23 cellular contexts compared by ENCODE assay signal in genomic region chr16:34801875-34802274, GRCh38.
"Had no signal": no experiment of that assay in that cellular context is flagged by ENCODE, and none has a peak within 500 bp of the region (broad histone marks: within the 10 kb centered on the region; RNA-seq: fewer than 3 reads in every experiment).

No MANE protein-coding gene starts in this region.

- H3K27me3 ChIP-seq: Peyer's patch, SJSA1 had no signal

- DNase-seq: activated B cell treated with CpG ODN at 0.5 μM for 24 hours; activated CD4-positive, alpha-beta T cell treated with anti-CD3 and anti-CD28 coated beads for 1 hour; activated CD4-positive, alpha-beta T cell treated with anti-CD3 and anti-CD28 coated beads, Interleukin-2, amount 10 ng/mL, durations not matched to agents 24 days and 14 days; activated CD4-positive, alpha-beta T cell treated with anti-CD3 and anti-CD28 coated beads, Interleukin-2, amount 50 U/mL, for 48 hours; activated CD8-positive, alpha-beta memory T cell treated with anti-CD3 and anti-CD28 coated beads, Interleukin-2, amount 10 ng/mL, durations not matched to agents 7 days and 5 days; activated effector memory CD4-positive, alpha-beta T cell treated with Interleukin-2 at 50 U/mL for 16 hours; activated naive CD4-positive, alpha-beta T cell; activated T-cell treated with anti-CD3 and anti-CD28 coated beads, Interleukin-2, amount 50 U/mL, for 24 hours; central memory CD4-positive, alpha-beta T cell; NCI-H1048; NCI-H1694; NCI-H2029; NCI-H2107; NCI-H2171 treated with DMSO at 0.1 percent for 48 hours; NCI-H226; NCI-H69; SHP77; T-helper 17 cell; T-helper 9 cell had no signal

- ATAC-seq: activated CD8-positive, alpha-beta memory T cell treated with anti-CD3 and anti-CD28 coated beads, Interleukin-2, amount 10 ng/mL, durations not matched to agents 7 days and 5 days; T-helper 17 cell had no signal

- H3K27ac ChIP-seq: Peyer's patch, RWPE1, SJSA1 had no signal

- H3K4me1 ChIP-seq: Peyer's patch, SJSA1 had no signal

- H3K9me3 ChIP-seq: SJSA1 had no signal

- H3K36me3 ChIP-seq: Peyer's patch, SJSA1 had no signal

- FAIRE-seq: bronchial epithelial cell had no signal

- H3K4me3 ChIP-seq: Peyer's patch, SJSA1 had no signal
